ENCODE assay signal across 32 cellular contexts in genomic region chr12:48447755-48448154, GRCh38. TPM values are rescaled to one million over a fixed set of nuclear protein-coding genes. Genes with fewer than 3 reads are reported as not detected.
"Had no signal": no experiment of that assay in that cellular context is flagged by ENCODE, and none has a peak within 500 bp of the region (broad histone marks: within the 10 kb centered on the region; RNA-seq: fewer than 3 reads in every experiment).

No MANE protein-coding gene starts in this region.

- H3K27me3 ChIP-seq: ascending aorta, cardiac muscle cell, dorsolateral prefrontal cortex, gastrocnemius medialis, pancreas had no signal

- H3K27ac ChIP-seq: ascending aorta, cardiac muscle cell, coronary artery, dorsolateral prefrontal cortex, gastrocnemius medialis, pancreas, prostate gland, skin epidermis, thoracic aorta, WERI-Rb-1 had no signal

- H3K4me1 ChIP-seq: ascending aorta, gastrocnemius medialis, pancreas, prostate gland had no signal

- DNase-seq: activated CD4-positive, alpha-beta memory T cell treated with anti-CD3 and anti-CD28 coated beads for 36 hours; activated CD4-positive, alpha-beta T cell treated with anti-CD3 and anti-CD28 coated beads, Interleukin-2, amount 10 ng/mL, durations not matched to agents 24 days and 14 days; activated CD8-positive, alpha-beta memory T cell treated with anti-CD3 and anti-CD28 coated beads, Interleukin-2, amount 50 U/mL, for 48 hours; activated gamma-delta T cell; activated naive CD4-positive, alpha-beta T cell treated with anti-CD3 and anti-CD28 coated beads, Interleukin-2, amount 10 ng/mL, durations not matched to agents 7 days and 5 days; activated naive CD8-positive, alpha-beta T cell treated with anti-CD3 and anti-CD28 coated beads, Interleukin-2, amount 10 ng/mL, durations not matched to agents 7 days and 5 days; activated T-cell treated with anti-CD3 and anti-CD28 coated beads, Interleukin-2, amount 50 U/mL, for 24 hours; dorsolateral prefrontal cortex; effector memory CD4-positive, alpha-beta T cell; gastrocnemius medialis; glutamatergic neuron; left cardiac atrium; mammary epithelial cell; naive thymus-derived CD4-positive, alpha-beta T cell; nucleus accumbens; pancreas; retina; stimulated activated CD4-positive, alpha-beta T cell treated with anti-CD3 and anti-CD28 coated beads, Interleukin-12 subunit alpha, Interleukin-12 subunit beta, amount 100 ng/mL, for 4 hours; stimulated activated CD4-positive, alpha-beta T cell treated with anti-CD3 and anti-CD28 coated beads, Interleukin-4, amount 100 ng/mL, for 1 hour; trophoblast cell; WERI-Rb-1 had no signal

- H3K4me3 ChIP-seq: ascending aorta, cardiac muscle cell, coronary artery, dorsolateral prefrontal cortex, gastrocnemius medialis, pancreas, prostate gland, skin epidermis, thoracic aorta had no signal

- ATAC-seq: activated CD4-positive, CD25-positive, alpha-beta regulatory T cell treated with anti-CD3 and anti-CD28 coated beads, Interleukin-2, amount 50 U/mL, for 24 hours; gastrocnemius medialis; left cardiac atrium; naive thymus-derived CD4-positive, alpha-beta T cell; pancreas; sciatic nerve had no signal

- H3K36me3 ChIP-seq: ascending aorta, cardiac muscle cell, gastrocnemius medialis, pancreas, prostate gland, thoracic aorta, WERI-Rb-1 had no signal

RNA-seq across cellular contexts. Expression of gene ANP32D, which starts 24.6 kb away (rescaled TPM):
- polyA plus RNA-seq: cardiac muscle cell; keratinocyte; liver; mammary epithelial cell; naive thymus-derived CD4-positive, alpha-beta T cell; neural cell; pancreas had no signal

RNA-seq across cellular contexts. Expression of gene C12orf54, which starts 34.5 kb away (rescaled TPM):
- polyA plus RNA-seq: cardiac muscle cell; liver; naive thymus-derived CD4-positive, alpha-beta T cell; neural cell had no signal
